Comparison of ENCODE assay signal across 9 cellular contexts in the genomic region with DNA sequence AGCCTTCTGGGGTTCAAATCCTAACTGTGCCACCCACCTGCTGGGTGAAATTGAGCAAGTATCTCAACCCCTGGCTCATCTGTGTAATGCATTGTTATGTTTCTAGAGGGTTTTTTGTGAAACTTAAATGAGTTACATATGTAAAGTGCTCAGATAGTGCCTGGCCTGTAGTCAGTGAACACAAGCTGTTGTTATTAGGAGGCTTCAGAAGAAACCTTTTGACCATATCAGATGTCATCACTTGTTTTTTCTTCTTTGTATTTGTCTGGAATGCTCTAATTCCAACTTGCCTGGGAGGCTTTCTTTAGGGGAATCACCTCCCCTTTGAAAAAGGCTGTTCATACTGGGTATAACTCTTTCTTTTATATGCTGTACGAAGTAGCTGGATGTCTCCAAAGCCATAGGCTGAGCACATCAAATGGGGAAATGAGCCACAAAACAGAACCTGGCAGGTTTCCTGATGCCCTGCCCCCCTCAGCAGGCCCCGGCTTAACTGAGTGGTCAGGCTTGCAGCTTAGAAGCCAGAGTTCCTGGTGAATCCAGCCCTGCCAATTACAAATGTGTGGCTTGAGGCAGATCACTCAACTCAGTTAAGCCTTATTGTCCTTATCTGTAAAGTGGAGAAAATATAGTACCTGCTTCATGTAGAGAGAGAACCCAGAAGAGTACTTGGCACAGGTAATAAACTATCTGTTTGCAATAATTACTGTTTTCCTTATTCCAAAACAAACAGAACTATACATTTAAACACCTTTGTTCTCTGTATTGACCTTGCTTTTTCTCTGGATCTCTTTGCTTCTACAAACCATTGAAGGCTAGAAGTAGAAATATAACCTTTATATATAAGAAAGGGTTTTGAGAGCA.
DNase-seq lines count a peak whose midpoint lies in the region; ATAC-seq and TF ChIP-seq lines count a peak whose summit lies in the region.
"Had no signal": no experiment of that assay in that cellular context is flagged by ENCODE, and none has a peak within 500 bp of the region (broad histone marks: within the 10 kb centered on the region; RNA-seq: fewer than 3 reads in every experiment).

No MANE protein-coding gene starts in this region.

- peaks cover 10% of the 10 kb centered on the region for H3K79me2 ChIP-seq in neural progenitor cell (ENCODE audit: low read depth)

- peaks cover 67% of the 10 kb centered on the region for H3K4me1 ChIP-seq in CD4-positive, alpha-beta memory T cell (ENCODE audit: insufficient read depth, low read length)
- H3K4me1 ChIP-seq in Peyer's patch (peaks cover 15 to 64% (median 33%) of the 10 kb centered on the region in 4 donors), neural progenitor cell (peaks cover 67% of the 10 kb centered on the region)

- H3K4me1 Mint-ChIP-seq in CD4-positive, alpha-beta memory T cell, result peaks cover 63 to 89% (median 76%) of the 10 kb centered on the region in 4 donors
- peaks cover 56% of the 10 kb centered on the region for H3K4me1 Mint-ChIP-seq in neural progenitor cell

- intact Hi-C loops in CD4-positive, alpha-beta memory T cell (cut with micrococcal nuclease), result loop anchor here (2.0 kb wide), 1 partner anchor 21 kb away; no protein-coding TSS in a partner anchor

- H3K4me3 ChIP-seq in CD4-positive, alpha-beta memory T cell (ENCODE audit: low read length in 2 of 2), result no peak overlapping the region
- H3K4me3 ChIP-seq in Peyer's patch (no peak overlapping the region), neural progenitor cell (no peak overlapping the region)
- H3K4me3 ChIP-seq: thoracic aorta had no signal

- ATAC-seq in HG03432 (IDR thresholded peaks at IDR 0.05; ENCODE audit: unreplicated experiment) (peak; percentile 37), GM18505 (IDR thresholded peaks at IDR 0.05; ENCODE audit: unreplicated experiment) (no peak), HG03097 (IDR thresholded peaks at IDR 0.05; ENCODE audit: low FRiP score, unreplicated experiment) (no peak), GM18511 (IDR thresholded peaks at IDR 0.05; ENCODE audit: unreplicated experiment) (no peak)

- no peaks in the 10 kb centered on the region for H3K9me3 Mint-ChIP-seq in CD4-positive, alpha-beta memory T cell
- H3K9me3 Mint-ChIP-seq in neural progenitor cell, result no peaks in the 10 kb centered on the region

- peak overlapping the region; percentile 41 for H3K4me2 ChIP-seq in neural progenitor cell

- H3K36me3 Mint-ChIP-seq in CD4-positive, alpha-beta memory T cell, result peaks cover 6 to 16% of the 10 kb centered on the region in 2 donors
- H3K36me3 Mint-ChIP-seq in neural progenitor cell, result peaks cover 2% of the 10 kb centered on the region

- peak overlapping the region in 5 of 7 donors; percentile 15 to 87 (median 77) for H3K27ac Mint-ChIP-seq in CD4-positive, alpha-beta memory T cell
- peak overlapping the region; percentile 27 for H3K27ac Mint-ChIP-seq in neural progenitor cell

- H3K9me3 ChIP-seq in CD4-positive, alpha-beta memory T cell (ENCODE audit: control insufficient read depth in 1 of 2, low read length in 2 of 2), result no peaks in the 10 kb centered on the region
- H3K9me3 ChIP-seq in Peyer's patch (no peaks in the 10 kb centered on the region), neural progenitor cell (ENCODE audit: low read depth) (no peaks in the 10 kb centered on the region)
- H3K9me3 ChIP-seq: thoracic aorta had no signal

- peaks cover 66% of the 10 kb centered on the region for H3F3A ChIP-seq in neural progenitor cell (ENCODE audit: low read depth)

- H2AFZ ChIP-seq in neural progenitor cell (replicated peaks), result no peak overlapping the region

- no peak for DNase-seq in CD4-positive, alpha-beta memory T cell
- DNase-seq in Peyer's patch (peak in 2 of 3 donors; percentile 66 to 71), epithelial cell of prostate (ENCODE audit: low read depth, low spot score) (no peak), neural progenitor cell (ENCODE audit: low spot score) (peak; percentile 78)

- no peaks in the 10 kb centered on the region for H3K36me3 ChIP-seq in CD4-positive, alpha-beta memory T cell (ENCODE audit: insufficient read depth, low read length)
- H3K36me3 ChIP-seq in Peyer's patch (no peaks in the 10 kb centered on the region), neural progenitor cell (no peaks in the 10 kb centered on the region)
- H3K36me3 ChIP-seq: thoracic aorta had no signal

- no peak overlapping the region for H3K9ac ChIP-seq in neural progenitor cell

- peak overlapping the region in 6 of 8 donors; percentile 2 to 77 (median 40) for H3K4me3 Mint-ChIP-seq in CD4-positive, alpha-beta memory T cell
- no peak overlapping the region for H3K4me3 Mint-ChIP-seq in neural progenitor cell

- TF ChIP-seq POLR2A in Peyer's patch (IDR thresholded peaks at IDR 0.05), result no peak
- TF ChIP-seq POLR2A in GM18505 (IDR thresholded peaks at IDR 0.05; ENCODE audit: borderline replicate concordance, extremely low read depth, insufficient read depth, insufficient read length), result no peak

- no peaks in the 10 kb centered on the region for H3K27me3 ChIP-seq in CD4-positive, alpha-beta memory T cell (ENCODE audit: insufficient read depth, low read length)
- no peaks in the 10 kb centered on the region for H3K27me3 ChIP-seq in Peyer's patch
- no peaks in the 10 kb centered on the region for H3K27me3 ChIP-seq in neural progenitor cell

- CTCF ChIA-PET in CD4-positive, alpha-beta memory T cell (lab: Charles Lee; ENCODE audit: partially characterized antibody), result interaction anchor here (0.7 kb wide), 1 partner anchor 67 kb away, joined by 3 read pairs; no protein-coding TSS in a partner anchor

- POLR2A ChIA-PET in CD4-positive, alpha-beta memory T cell (lab: Charles Lee; ENCODE audit: partially characterized antibody), result no interaction called here

- TF ChIP-seq CTCF in Peyer's patch (IDR thresholded peaks at IDR 0.05) (no peak), neural progenitor cell (IDR thresholded peaks at IDR 0.05) (no peak)

- no peak overlapping the region for H3K27ac ChIP-seq in CD4-positive, alpha-beta memory T cell (ENCODE audit: low read depth, low read length)
- H3K27ac ChIP-seq in Peyer's patch (peak overlapping the region; percentile 75 to 89 (median 86)), epithelial cell of prostate (peak overlapping the region; percentile 64), neural progenitor cell (peak overlapping the region; percentile 54)

- H4K20me1 ChIP-seq in neural progenitor cell (ENCODE audit: low read depth), result peaks cover 5% of the 10 kb centered on the region

- H3K27me3 Mint-ChIP-seq in CD4-positive, alpha-beta memory T cell, result no peaks in the 10 kb centered on the region
- peaks cover 6% of the 10 kb centered on the region for H3K27me3 Mint-ChIP-seq in neural progenitor cell (ENCODE audit: insufficient read depth, low read depth)

Comparison
In these comparisons a context has a peak if more than half of its experiments do, and no peak if none do; other contexts are left out.
1. DNase-seq: peak in Peyer's patch (2 of 3) and neural progenitor cell (single experiment); none in CD4-positive, alpha-beta memory T cell (0 of 5) and epithelial cell of prostate (single experiment).